ENCODE assay signal across 9 cellular contexts in genomic region chr20:50959543-50960126, GRCh38. TPM values are rescaled to one million over a fixed set of nuclear protein-coding genes. Genes with fewer than 3 reads are reported as not detected.
DNase-seq lines count a peak whose midpoint lies in the region; ATAC-seq and TF ChIP-seq lines count a peak whose summit lies in the region.
"Had no signal": no experiment of that assay in that cellular context is flagged by ENCODE, and none has a peak within 500 bp of the region (broad histone marks: within the 10 kb centered on the region; RNA-seq: fewer than 3 reads in every experiment).

No MANE protein-coding gene starts in this region.

- H3K4me3 ChIP-seq in esophagus squamous epithelium (peak overlapping the region; percentile 70 to 97 (median 89)), parathyroid adenoma (ENCODE audit: low read depth, low read length) (peak overlapping the region; percentile 79)

- no peak for TF ChIP-seq POLR2A in esophagus squamous epithelium (IDR thresholded peaks at IDR 0.05)

- H3K9ac ChIP-seq in parathyroid adenoma, result no peak overlapping the region

- CTCF ChIA-PET in Calu3 (lab: Charles Lee) (no interaction called here), RWPE1 (lab: Yijun Ruan, JAX) (interaction anchor here (0.5 to 1.5 kb wide), 3 partner anchors 11 to 145 kb away, joined by 3 read pairs; no protein-coding TSS in a partner anchor)

- intact Hi-C loops in Calu3 (cut with micrococcal nuclease; ENCODE audit: unreplicated experiment) (loop anchor here (5.0 kb wide), 1 partner anchor 142 kb away; no protein-coding TSS in a partner anchor), esophagus squamous epithelium (cut with DNase I) (no loop called here)

- H3K4me1 Mint-ChIP-seq in Calu3 (ENCODE audit: low read depth, unreplicated experiment), result peaks cover 18% of the 10 kb centered on the region

- peak overlapping the region; percentile 80; the same call in 1 of the 2 replicates for H3K27ac ChIP-seq in RWPE1
- peak overlapping the region; percentile 91 to 93 (median 92) for H3K27ac ChIP-seq in esophagus squamous epithelium
- no peak overlapping the region for H3K27ac ChIP-seq in parathyroid adenoma

- no peaks in the 10 kb centered on the region for H3K9me3 Mint-ChIP-seq in Calu3 (ENCODE audit: low read depth, unreplicated experiment)

- H3K36me3 Mint-ChIP-seq in Calu3 (ENCODE audit: insufficient read depth, unreplicated experiment), result peaks cover 81% of the 10 kb centered on the region

- H3K36me3 ChIP-seq in esophagus squamous epithelium, result peaks cover 0 to 35% (median 0%) of the 10 kb centered on the region in 3 donors
- no peaks in the 10 kb centered on the region for H3K36me3 ChIP-seq in parathyroid adenoma (ENCODE audit: control insufficient read depth, insufficient read depth, low read length)

- no peak for ATAC-seq in GM18498 (IDR thresholded peaks at IDR 0.05; ENCODE audit: unreplicated experiment)

- peak overlapping the region; percentile 99 for H3K27ac Mint-ChIP-seq in Calu3 (ENCODE audit: unreplicated experiment)

- H2AFZ ChIP-seq in parathyroid adenoma, result no peak overlapping the region

- H3K9me3 ChIP-seq in esophagus squamous epithelium, result no peaks in the 10 kb centered on the region
- H3K9me3 ChIP-seq in parathyroid adenoma (ENCODE audit: control insufficient read depth, low read length), result no peaks in the 10 kb centered on the region

- H3K27me3 ChIP-seq in esophagus squamous epithelium, result no peaks in the 10 kb centered on the region
- H3K27me3 ChIP-seq in parathyroid adenoma (ENCODE audit: control insufficient read depth, insufficient read depth, low read length), result no peaks in the 10 kb centered on the region

- H3K79me2 ChIP-seq in parathyroid adenoma, result peaks cover 35% of the 10 kb centered on the region

- no TSS peak for BruUV-seq in Calu3 (replicated peaks; lab: Mats Ljungman, UMichigan)

- DNase-seq in Calu3 (no peak), RWPE1 (ENCODE audit: low spot score) (no peak), esophagus squamous epithelium (lab: John Stamatoyannopoulos, UW) (no peak), 8988T (no peak), HT-29 (ENCODE audit: low spot score) (no peak), NCI-H2029 treated with DMSO at 0.1 percent for 48 hours (lab: John Stamatoyannopoulos, UW) (no peak)
- DNase-seq: NCI-H526 had no signal

- peak overlapping the region; percentile 100 for H3K4me3 Mint-ChIP-seq in Calu3 (ENCODE audit: low read depth, unreplicated experiment)

- WGBS in esophagus squamous epithelium, 2 donors, result 68 to 83% methylated on average over 12 to 13 of the region's 25 CpGs

- peaks cover 19 to 61% (median 31%) of the 10 kb centered on the region in 3 donors for H3K4me1 ChIP-seq in esophagus squamous epithelium
- peaks cover 8% of the 10 kb centered on the region for H3K4me1 ChIP-seq in parathyroid adenoma

- POLR2A ChIA-PET in RWPE1 (lab: Yijun Ruan, JAX; ENCODE audit: low non-redundant PET), result interaction anchor here (2.0 kb wide), 1 partner anchor 169 kb away, joined by 6 read pairs; no protein-coding TSS in a partner anchor

- peaks cover 5% of the 10 kb centered on the region for H3K27me3 Mint-ChIP-seq in Calu3 (ENCODE audit: unreplicated experiment)

- peak overlapping the region; percentile 75 for H3K4me2 ChIP-seq in parathyroid adenoma (ENCODE audit: low read length)

- TF ChIP-seq CTCF in Calu3 (IDR thresholded peaks at IDR 0.05; ENCODE audit: unreplicated experiment) (no peak), RWPE1 (conservative IDR thresholded peaks at IDR 0.05; ENCODE audit: low read depth) (no peak), esophagus squamous epithelium (IDR thresholded peaks at IDR 0.05) (no peak), parathyroid adenoma (IDR thresholded peaks at IDR 0.05) (no peak)

RNA-seq across cellular contexts. Expression of gene MOCS3, which starts 1.0 kb away (rescaled TPM):
- total RNA-seq in Calu3 (2022) (13.2 and 15.4 TPM in 2 replicates), esophagus squamous epithelium (1 to 10 TPM; 4.1 to 6.7 (median 5.4) TPM)
- total RNA-seq in HT-29 (2014; rRNA removed; shearing (Covaris generic)), result 14.9 and 16.3 TPM in 2 replicates

RNA-seq across cellular contexts. Expression of gene DPM1, which starts 1.3 kb away (rescaled TPM):
- total RNA-seq in Calu3 (2022), result 87.3 and 89.1 TPM in 2 replicates
- total RNA-seq in esophagus squamous epithelium, result 10 to 100 TPM; 28.7 to 62.0 (median 57.0) TPM
- 69.7 and 76.9 TPM in 2 replicates for total RNA-seq in HT-29 (2014; rRNA removed; shearing (Covaris generic))

RNA-seq across cellular contexts. Expression of gene ADNP, which starts 28.4 kb away (rescaled TPM):
- 91.8 and 103 TPM in 2 replicates for total RNA-seq in Calu3 (2022)
- total RNA-seq in esophagus squamous epithelium, result 10 to 100 TPM; 29.2 to 47.5 (median 32.8) TPM
- total RNA-seq in HT-29 (2014; rRNA removed; shearing (Covaris generic)), result 37.2 and 43.3 TPM in 2 replicates
